ENCODE assay signal across 14 cellular contexts in the genomic region with DNA sequence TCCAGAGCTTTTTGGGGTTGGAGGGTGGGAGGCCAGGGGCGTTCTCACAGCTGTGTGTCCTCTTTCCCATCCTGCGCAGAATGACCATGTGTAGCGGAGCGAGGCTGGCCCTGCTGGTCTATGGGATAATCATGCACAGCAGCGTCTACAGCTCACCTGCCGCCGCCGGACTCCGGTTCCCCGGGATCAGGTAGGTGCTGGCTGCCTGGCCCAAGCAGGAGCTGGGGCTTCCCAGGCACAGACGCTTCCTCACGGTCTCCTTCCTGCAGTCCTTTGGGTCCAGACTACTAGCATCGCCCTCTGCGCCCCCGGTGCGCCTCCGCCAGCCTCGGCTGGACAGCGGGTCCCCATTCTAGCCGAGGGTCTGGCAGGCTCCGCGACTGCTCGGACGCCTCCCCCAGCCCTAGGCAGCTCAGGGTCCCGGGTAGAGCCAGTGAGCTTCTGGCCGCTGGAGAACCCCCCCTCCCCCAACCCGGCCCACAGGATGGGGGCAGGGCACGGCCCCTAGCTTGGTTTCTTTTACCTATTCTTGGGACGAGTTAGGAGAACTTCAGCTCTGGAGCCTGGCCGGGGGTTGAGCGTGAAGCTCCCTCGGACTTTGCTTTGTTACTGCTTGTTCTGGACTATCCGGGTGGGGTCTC. TPM values are rescaled to one million over a fixed set of nuclear protein-coding genes. Genes with fewer than 3 reads are reported as not detected.
A peak's percentile ranks its signal among the peaks of the same experiment; 100 is the strongest.
DNase-seq lines count a peak whose midpoint lies in the region; ATAC-seq and TF ChIP-seq lines count a peak whose summit lies in the region.
"Had no signal": no experiment of that assay in that cellular context is flagged by ENCODE, and none has a peak within 500 bp of the region (broad histone marks: within the 10 kb centered on the region; RNA-seq: fewer than 3 reads in every experiment).

No MANE protein-coding gene starts in this region.

- DNase-seq in activated naive CD4-positive, alpha-beta T cell treated with anti-CD3 and anti-CD28 coated beads, Interleukin-2, amount 10 ng/mL, durations not matched to agents 7 days and 5 days: no peak
- no peak for DNase-seq in activated naive CD4-positive, alpha-beta T cell treated with Interleukin-2 at 50 U/mL for 16 hours
- DNase-seq in NCI-H748 (lab: John Stamatoyannopoulos, UW; ENCODE audit: unreplicated experiment) (peak; percentile 73), glutamatergic neuron (peak; percentile 34), ovary (no peak)
- DNase-seq in stimulated activated naive B cell treated with anti-CD40 and anti-IgM and Interleukin-4, amounts not matched to agents 10 μg/mL and 1 μg/mL and 100 μg/mL, for 72 hours: no peak
- DNase-seq in activated CD8-positive, alpha-beta memory T cell treated with anti-CD3 and anti-CD28 coated beads, Interleukin-2, amount 10 ng/mL, durations not matched to agents 7 days and 5 days: no peak
- DNase-seq: foreskin melanocyte had no signal

- 1 to 2% (median 2%) methylated on average over 31 to 33 of the region's 33 CpGs for WGBS in ovary, 3 donors

- H3K9me3 ChIP-seq in ovary: no peaks in the 10 kb centered on the region

- H3K4me3 Mint-ChIP-seq in activated naive CD4-positive, alpha-beta T cell treated with anti-CD3 and anti-CD28 coated beads, Interleukin-2, amount 10 ng/mL, durations not matched to agents 7 days and 5 days: no peak overlapping the region
- H3K4me3 Mint-ChIP-seq in glutamatergic neuron (ENCODE audit: unreplicated experiment): peak overlapping the region; percentile 96
- no peak overlapping the region for H3K4me3 Mint-ChIP-seq in stimulated activated naive B cell treated with anti-CD40 and anti-IgM and Interleukin-4, amounts not matched to agents 10 μg/mL and 1 μg/mL and 100 μg/mL, for 72 hours
- H3K4me3 Mint-ChIP-seq in activated CD8-positive, alpha-beta memory T cell treated with anti-CD3 and anti-CD28 coated beads, Interleukin-2, amount 10 ng/mL, durations not matched to agents 7 days and 5 days: no peak overlapping the region
- H3K4me3 Mint-ChIP-seq: activated CD4-positive, alpha-beta memory T cell treated with anti-CD3 and anti-CD28 coated beads for 36 hours had no signal

- no peak for TF ChIP-seq POLR2A in ovary (IDR thresholded peaks at IDR 0.05)

- H3K4me1 ChIP-seq in ovary (ENCODE audit: insufficient read depth): peaks cover 8% of the 10 kb centered on the region

- H3K27ac Mint-ChIP-seq in activated naive CD4-positive, alpha-beta T cell treated with anti-CD3 and anti-CD28 coated beads, Interleukin-2, amount 10 ng/mL, durations not matched to agents 7 days and 5 days: peak overlapping the region; percentile 2
- peak overlapping the region; percentile 84 for H3K27ac Mint-ChIP-seq in glutamatergic neuron (ENCODE audit: unreplicated experiment)
- H3K27ac Mint-ChIP-seq in stimulated activated naive B cell treated with anti-CD40 and anti-IgM and Interleukin-4, amounts not matched to agents 10 μg/mL and 1 μg/mL and 100 μg/mL, for 72 hours: peak overlapping the region; percentile 31
- H3K27ac Mint-ChIP-seq in activated CD8-positive, alpha-beta memory T cell treated with anti-CD3 and anti-CD28 coated beads, Interleukin-2, amount 10 ng/mL, durations not matched to agents 7 days and 5 days: no peak overlapping the region
- H3K27ac Mint-ChIP-seq: activated CD4-positive, alpha-beta memory T cell treated with anti-CD3 and anti-CD28 coated beads for 36 hours had no signal

- H3K27me3 Mint-ChIP-seq in activated naive CD4-positive, alpha-beta T cell treated with anti-CD3 and anti-CD28 coated beads, Interleukin-2, amount 10 ng/mL, durations not matched to agents 7 days and 5 days: peaks cover 93% of the 10 kb centered on the region
- H3K27me3 Mint-ChIP-seq in glutamatergic neuron (ENCODE audit: unreplicated experiment): peaks cover 27% of the 10 kb centered on the region
- peaks cover 58 to 89% of the 10 kb centered on the region in 2 donors for H3K27me3 Mint-ChIP-seq in stimulated activated naive B cell treated with anti-CD40 and anti-IgM and Interleukin-4, amounts not matched to agents 10 μg/mL and 1 μg/mL and 100 μg/mL, for 72 hours
- H3K27me3 Mint-ChIP-seq in activated CD8-positive, alpha-beta memory T cell treated with anti-CD3 and anti-CD28 coated beads, Interleukin-2, amount 10 ng/mL, durations not matched to agents 7 days and 5 days: peaks cover 78% of the 10 kb centered on the region

- no peaks in the 10 kb centered on the region for H3K36me3 ChIP-seq in ovary
- H3K36me3 ChIP-seq: BLaER1 had no signal

- TF ChIP-seq CTCF in glutamatergic neuron (IDR thresholded peaks at IDR 0.05; ENCODE audit: partially characterized antibody, unreplicated experiment): no peak
- no peak for TF ChIP-seq CTCF in ovary (IDR thresholded peaks at IDR 0.05)

- intact Hi-C loops in ovary (cut with DNase I): no loop called here

- no peaks in the 10 kb centered on the region for H3K27me3 ChIP-seq in ovary
- H3K27me3 ChIP-seq: BLaER1 had no signal

- no peaks in the 10 kb centered on the region for H3K9me3 Mint-ChIP-seq in activated naive CD4-positive, alpha-beta T cell treated with anti-CD3 and anti-CD28 coated beads, Interleukin-2, amount 10 ng/mL, durations not matched to agents 7 days and 5 days
- peaks cover 9% of the 10 kb centered on the region for H3K9me3 Mint-ChIP-seq in glutamatergic neuron (ENCODE audit: unreplicated experiment)
- peaks cover 0 to 2% of the 10 kb centered on the region in 2 donors for H3K9me3 Mint-ChIP-seq in stimulated activated naive B cell treated with anti-CD40 and anti-IgM and Interleukin-4, amounts not matched to agents 10 μg/mL and 1 μg/mL and 100 μg/mL, for 72 hours
- no peaks in the 10 kb centered on the region for H3K9me3 Mint-ChIP-seq in activated CD8-positive, alpha-beta memory T cell treated with anti-CD3 and anti-CD28 coated beads, Interleukin-2, amount 10 ng/mL, durations not matched to agents 7 days and 5 days (ENCODE audit: low read depth)

- no peak for ATAC-seq in stimulated activated naive B cell treated with anti-CD40 and anti-IgM and Interleukin-4, amounts not matched to agents 10 μg/mL and 1 μg/mL and 100 μg/mL, for 72 hours (replicated peaks)
- no peak for ATAC-seq in activated CD8-positive, alpha-beta memory T cell treated with anti-CD3 and anti-CD28 coated beads, Interleukin-2, amount 10 ng/mL, durations not matched to agents 7 days and 5 days
- no peak for ATAC-seq in HG03469 (IDR thresholded peaks at IDR 0.05; ENCODE audit: unreplicated experiment)

- TF ChIP-seq EP300 in ovary (IDR thresholded peaks at IDR 0.05): no peak

- peaks cover 2% of the 10 kb centered on the region for H3K36me3 Mint-ChIP-seq in activated naive CD4-positive, alpha-beta T cell treated with anti-CD3 and anti-CD28 coated beads, Interleukin-2, amount 10 ng/mL, durations not matched to agents 7 days and 5 days
- H3K36me3 Mint-ChIP-seq in glutamatergic neuron (ENCODE audit: unreplicated experiment): no peaks in the 10 kb centered on the region
- peaks cover 0 to 4% of the 10 kb centered on the region in 2 donors for H3K36me3 Mint-ChIP-seq in stimulated activated naive B cell treated with anti-CD40 and anti-IgM and Interleukin-4, amounts not matched to agents 10 μg/mL and 1 μg/mL and 100 μg/mL, for 72 hours
- peaks cover 3% of the 10 kb centered on the region for H3K36me3 Mint-ChIP-seq in activated CD8-positive, alpha-beta memory T cell treated with anti-CD3 and anti-CD28 coated beads, Interleukin-2, amount 10 ng/mL, durations not matched to agents 7 days and 5 days

- H3K4me1 Mint-ChIP-seq in activated naive CD4-positive, alpha-beta T cell treated with anti-CD3 and anti-CD28 coated beads, Interleukin-2, amount 10 ng/mL, durations not matched to agents 7 days and 5 days: peaks cover 16% of the 10 kb centered on the region
- peaks cover 14% of the 10 kb centered on the region for H3K4me1 Mint-ChIP-seq in glutamatergic neuron (ENCODE audit: low read depth, unreplicated experiment)
- peaks cover 16 to 17% of the 10 kb centered on the region in 2 donors for H3K4me1 Mint-ChIP-seq in stimulated activated naive B cell treated with anti-CD40 and anti-IgM and Interleukin-4, amounts not matched to agents 10 μg/mL and 1 μg/mL and 100 μg/mL, for 72 hours
- H3K4me1 Mint-ChIP-seq in activated CD8-positive, alpha-beta memory T cell treated with anti-CD3 and anti-CD28 coated beads, Interleukin-2, amount 10 ng/mL, durations not matched to agents 7 days and 5 days: peaks cover 18% of the 10 kb centered on the region

- CTCF ChIA-PET in activated naive CD4-positive, alpha-beta T cell treated with anti-CD3 and anti-CD28 coated beads, Interleukin-2, amount 10 ng/mL, durations not matched to agents 7 days and 5 days (lab: Charles Lee): interaction anchor here (0.6 kb wide), 1 partner anchor 40 kb away, joined by 3 read pairs; no protein-coding TSS in a partner anchor
- CTCF ChIA-PET in activated CD8-positive, alpha-beta memory T cell treated with anti-CD3 and anti-CD28 coated beads, Interleukin-2, amount 10 ng/mL, durations not matched to agents 7 days and 5 days (lab: Charles Lee): no interaction called here

- no peak overlapping the region for H3K27ac ChIP-seq in ovary
- H3K27ac ChIP-seq: BLaER1, KMS-11 had no signal

- H3K4me3 ChIP-seq in ovary: no peak overlapping the region
- H3K4me3 ChIP-seq: BLaER1 had no signal

RNA-seq across cellular contexts. Expression of a gene that starts 0.8 kb away (rescaled TPM):
- total RNA-seq in glutamatergic neuron (ENCODE audit: unreplicated experiment) (16.9 TPM), ovary (1 to 10 TPM in 1 of 7 donors, under 1 TPM in 1, not detected in 5; 0.22 to 4.9 TPM)
- under 1 TPM; 0.13 to 0.48 TPM for polyA plus RNA-seq in ovary
- not detected for total RNA-seq in activated CD8-positive, alpha-beta memory T cell treated with anti-CD3 and anti-CD28 coated beads, Interleukin-2, amount 10 ng/mL, durations not matched to agents 7 days and 5 days
- total RNA-seq: activated CD4-positive, alpha-beta memory T cell treated with anti-CD3 and anti-CD28 coated beads for 36 hours; dermis microvascular lymphatic vessel endothelial cell; myocyte had no signal

Comparison
In these comparisons a context has a peak if more than half of its experiments do, and no peak if none do; other contexts are left out.
1. DNase-seq: peak in NCI-H748 (single experiment) and glutamatergic neuron (single experiment); none in activated naive CD4-positive, alpha-beta T cell treated with anti-CD3 and anti-CD28 coated beads, Interleukin-2, amount 10 ng/mL, durations not matched to agents 7 days and 5 days (single experiment), activated naive CD4-positive, alpha-beta T cell treated with Interleukin-2 at 50 U/mL for 16 hours (single experiment), stimulated activated naive B cell treated with anti-CD40 and anti-IgM and Interleukin-4, amounts not matched to agents 10 μg/mL and 1 μg/mL and 100 μg/mL, for 72 hours (single experiment), ovary (0 of 5) and activated CD8-positive, alpha-beta memory T cell treated with anti-CD3 and anti-CD28 coated beads, Interleukin-2, amount 10 ng/mL, durations not matched to agents 7 days and 5 days (single experiment).